In the genomic region with DNA sequence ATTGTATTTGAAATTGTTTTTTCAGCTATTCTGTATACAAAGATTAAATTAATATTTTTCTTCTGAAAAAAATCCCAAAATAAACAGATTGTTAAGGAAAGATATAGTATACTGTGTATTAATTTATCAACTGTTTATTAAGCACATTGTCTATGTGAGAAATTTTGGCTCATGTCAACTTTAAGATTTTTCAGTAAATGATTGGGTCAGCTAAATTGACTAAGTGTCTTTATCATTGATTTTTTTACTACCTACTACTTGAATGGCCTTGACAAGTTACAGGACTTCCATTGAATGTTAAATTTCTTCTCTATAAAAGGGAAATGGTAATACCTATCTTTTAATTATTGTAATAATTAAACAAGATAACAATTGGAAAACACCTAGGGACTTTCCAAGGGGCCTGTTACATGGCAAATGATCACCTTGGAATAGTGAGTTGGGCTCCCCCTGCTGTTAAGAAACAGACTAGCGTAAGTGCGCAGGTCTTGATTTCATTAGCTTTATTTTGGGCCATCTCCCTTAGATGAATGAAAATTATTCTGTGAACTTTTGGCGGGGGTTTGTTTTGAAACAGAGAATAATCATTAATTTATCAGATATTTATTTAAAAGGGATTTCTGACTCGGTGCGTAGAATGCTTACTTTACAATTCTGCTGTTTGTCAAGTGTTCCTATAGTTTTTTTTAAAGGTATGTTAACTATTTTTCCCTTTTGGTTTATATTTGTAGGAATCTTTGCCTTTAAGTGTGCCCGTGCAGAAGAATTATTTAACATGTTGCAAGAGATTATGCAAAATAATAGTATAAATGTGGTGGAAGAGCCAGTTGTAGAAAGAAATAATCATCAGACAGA, we compare ENCODE assay signal across 8 cellular contexts. TPM values are rescaled to one million over a fixed set of nuclear protein-coding genes. Genes with fewer than 3 reads are reported as not detected.
DNase-seq lines count a peak whose midpoint lies in the region; TF ChIP-seq lines count a peak whose summit lies in the region.

No MANE protein-coding gene starts in this region.

- no peak overlapping the region for H3K4me3 ChIP-seq in choroid plexus epithelial cell (ENCODE audit: low read depth, low read length)
- no peak overlapping the region for H3K4me3 ChIP-seq in liver (ENCODE audit: low read depth in 1 of 3, low read length in 3 of 3)

- peak overlapping the region in 1 of 2 donors; percentile 38 for H3K9ac ChIP-seq in liver (ENCODE audit: low read depth in 1 of 2, low read length in 2 of 2)

- peak; percentile 61 for DNase-seq in NCI-H1436 (lab: John Stamatoyannopoulos, UW)
- DNase-seq in NCI-H1436 treated with DMSO at 0.1 percent for 48 hours (lab: John Stamatoyannopoulos, UW): no peak
- peak; percentile 41 for DNase-seq in HFFc6
- DNase-seq in NCI-H2029 (lab: John Stamatoyannopoulos, UW): peak; percentile 62
- DNase-seq in choroid plexus epithelial cell (ENCODE audit: low read depth): peak; percentile 87
- DNase-seq in stimulated activated CD8-positive, alpha-beta memory T cell treated with anti-CD3 and anti-CD28 coated beads, Interleukin-2, amount 100 ng/mL, for 1 hour (ENCODE audit: low read depth in 2 of 2): peak; percentile 7 to 16

- H3K4me1 ChIP-seq in liver (ENCODE audit: control insufficient read depth in 4 of 4, insufficient read depth in 4 of 4, low read length in 3 of 4): peaks cover 0 to 3% (median 0%) of the 10 kb centered on the region in 4 donors

- peak; percentile 89 for TF ChIP-seq RAD21 in liver (IDR thresholded peaks at IDR 0.05)

- TF ChIP-seq CTCF in HFFc6 (IDR thresholded peaks at IDR 0.05): peak; percentile 92
- TF ChIP-seq CTCF in VCaP (conservative IDR thresholded peaks at IDR 0.05): peak; percentile 95
- TF ChIP-seq CTCF in choroid plexus epithelial cell (conservative IDR thresholded peaks at IDR 0.05; ENCODE audit: low read depth, low read length): peak; percentile 85
- peak; percentile 75 for TF ChIP-seq CTCF in liver (IDR thresholded peaks at IDR 0.05; ENCODE audit: low read depth, low read length, missing input control)

- peak overlapping the region; percentile 23 for H3K27ac ChIP-seq in VCaP
- no peak overlapping the region for H3K27ac ChIP-seq in liver (ENCODE audit: low read depth in 1 of 2, low read length in 2 of 2)

- H3K27ac Mint-ChIP-seq in HFFc6: peak overlapping the region; percentile 85

- H3K27me3 Mint-ChIP-seq in HFFc6 (ENCODE audit: insufficient read depth): no peaks in the 10 kb centered on the region; the same call in 1 of the 2 replicates

- H3K4me3 Mint-ChIP-seq in HFFc6: no peak overlapping the region; the same call in 1 of the 2 replicates

- peaks cover 6 to 32% (median 26%) of the 10 kb centered on the region in 4 donors for H3K36me3 ChIP-seq in liver (ENCODE audit: control insufficient read depth in 4 of 4, insufficient read depth in 3 of 4, low read depth in 1 of 4, low read length in 3 of 4)

- no peaks in the 10 kb centered on the region for H3K27me3 ChIP-seq in liver (ENCODE audit: control insufficient read depth in 4 of 4, insufficient read depth in 4 of 4, low read length in 3 of 4)

- H3K9me3 Mint-ChIP-seq in HFFc6: no peaks in the 10 kb centered on the region

- H3K4me1 Mint-ChIP-seq in HFFc6 (ENCODE audit: low read depth): peaks cover 76% of the 10 kb centered on the region

- peaks cover 30% of the 10 kb centered on the region for H3K36me3 Mint-ChIP-seq in HFFc6 (ENCODE audit: low read depth)

- no peaks in the 10 kb centered on the region for H3K9me3 ChIP-seq in liver (ENCODE audit: control insufficient read depth in 4 of 4, low read length in 3 of 4)

- WGBS in liver: 43% methylated on average over 6 of the region's 6 CpGs

TF ChIP-seq in liver, 16 proteins besides CTCF, POLR2A, EP300 and RAD21:
- TF ChIP-seq, protein P1, sequence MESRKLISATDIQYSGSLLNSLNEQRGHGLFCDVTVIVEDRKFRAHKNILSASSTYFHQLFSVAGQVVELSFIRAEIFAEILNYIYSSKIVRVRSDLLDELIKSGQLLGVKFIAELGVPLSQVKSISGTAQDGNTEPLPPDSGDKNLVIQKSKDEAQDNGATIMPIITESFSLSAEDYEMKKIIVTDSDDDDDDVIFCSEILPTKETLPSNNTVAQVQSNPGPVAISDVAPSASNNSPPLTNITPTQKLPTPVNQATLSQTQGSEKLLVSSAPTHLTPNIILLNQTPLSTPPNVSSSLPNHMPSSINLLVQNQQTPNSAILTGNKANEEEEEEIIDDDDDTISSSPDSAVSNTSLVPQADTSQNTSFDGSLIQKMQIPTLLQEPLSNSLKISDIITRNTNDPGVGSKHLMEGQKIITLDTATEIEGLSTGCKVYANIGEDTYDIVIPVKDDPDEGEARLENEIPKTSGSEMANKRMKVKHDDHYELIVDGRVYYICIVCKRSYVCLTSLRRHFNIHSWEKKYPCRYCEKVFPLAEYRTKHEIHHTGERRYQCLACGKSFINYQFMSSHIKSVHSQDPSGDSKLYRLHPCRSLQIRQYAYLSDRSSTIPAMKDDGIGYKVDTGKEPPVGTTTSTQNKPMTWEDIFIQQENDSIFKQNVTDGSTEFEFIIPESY (IDR thresholded peaks at IDR 0.05): no peak
- no peak for TF ChIP-seq HNF4G (IDR thresholded peaks at IDR 0.05)
- no peak for TF ChIP-seq NR2F2 (IDR thresholded peaks at IDR 0.05)
- TF ChIP-seq YY1 (IDR thresholded peaks at IDR 0.05): no peak

RNA-seq across cellular contexts. Expression of gene CCT2, which starts 14.5 kb away (rescaled TPM):
- total RNA-seq in HFFc6 (2021; fragmentation: NEBNext Ultra II Directional; extraction: Animal tissue kit (Norgen Biotek cat#: 25700)): 100 to 1,000 TPM; 229 to 305 (median 232) TPM
- total RNA-seq in liver: 100 to 1,000 TPM in 1 of 2 donors, 10 to 100 TPM in 1; 79.4 to 145 TPM
- polyA plus RNA-seq in liver: 10 to 100 TPM; 43.6 to 81.8 TPM

RNA-seq across cellular contexts. Expression of gene LRRC10, which starts 39.9 kb away (rescaled TPM):
- total RNA-seq in HFFc6 (2021; fragmentation: NEBNext Ultra II Directional; extraction: Animal tissue kit (Norgen Biotek cat#: 25700)): not detected
- not detected for total RNA-seq in liver
- not detected for polyA plus RNA-seq in liver
